In the genomic region with DNA sequence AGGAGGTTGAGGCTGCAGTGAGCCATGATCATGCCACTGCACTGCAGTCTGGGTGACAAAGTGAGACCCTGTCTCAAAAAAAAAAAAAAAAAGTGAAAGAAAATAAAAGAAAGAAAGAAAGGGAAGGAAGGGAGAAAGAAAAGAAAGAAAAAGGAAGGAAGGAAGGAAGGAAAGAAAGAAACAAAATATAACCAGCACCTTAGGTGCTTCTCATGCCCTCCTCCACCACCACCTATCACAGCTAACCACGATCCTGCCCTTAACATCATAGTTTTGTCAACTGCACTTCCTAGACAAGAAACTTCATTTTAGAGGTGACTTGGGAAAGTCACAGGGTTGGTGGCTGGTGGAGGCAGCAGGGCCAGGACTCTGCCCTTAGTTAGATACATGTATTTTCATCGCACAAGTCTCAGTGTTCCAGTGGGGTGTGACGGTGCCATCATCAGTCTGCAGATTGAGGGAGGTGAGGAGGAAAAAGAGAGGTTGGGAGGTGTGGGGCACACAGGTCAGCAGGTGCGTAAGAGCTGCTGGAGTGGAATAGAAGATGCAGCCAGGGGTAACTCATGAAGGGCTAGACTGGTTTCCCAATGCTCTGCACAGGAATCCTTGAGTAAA, we compare ENCODE assay signal across 14 cellular contexts. TPM values are rescaled to one million over a fixed set of nuclear protein-coding genes. Genes with fewer than 3 reads are reported as not detected.
A peak's percentile ranks its signal among the peaks of the same experiment; 100 is the strongest.
DNase-seq lines count a peak whose midpoint lies in the region; ATAC-seq, FAIRE-seq and TF ChIP-seq lines count a peak whose summit lies in the region.
"Had no signal": no experiment of that assay in that cellular context is flagged by ENCODE, and none has a peak within 500 bp of the region (broad histone marks: within the 10 kb centered on the region; RNA-seq: fewer than 3 reads in every experiment).

No MANE protein-coding gene starts in this region.

- peaks cover 5% of the 10 kb centered on the region for H3K36me3 Mint-ChIP-seq in T-helper 17 cell (ENCODE audit: low read depth)
- H3K36me3 Mint-ChIP-seq in effector memory CD8-positive, alpha-beta T cell (ENCODE audit: insufficient read depth), result peaks cover 74% of the 10 kb centered on the region

- H3K9me3 Mint-ChIP-seq in effector memory CD8-positive, alpha-beta T cell, result no peaks in the 10 kb centered on the region
- H3K9me3 Mint-ChIP-seq: mesothelial cell of epicardium had no signal

- no TSS peak for BruUV-seq in HepG2 (replicated peaks; lab: Mats Ljungman, UMichigan)

- TF ChIP-seq EP300 in HepG2 (IDR thresholded peaks at IDR 0.05; ENCODE audit: low read depth in 2 of 2, low read length in 2 of 2) (no peak), HepG2 (CRISPR knock-in tag; IDR thresholded peaks at IDR 0.05; ENCODE audit: borderline replicate concordance) (no peak)

- H3K27ac ChIP-seq in HepG2 (ENCODE audit: extremely low read length, insufficient read depth, low read length), result no peak overlapping the region
- H3K27ac ChIP-seq in right lobe of liver, result no peak overlapping the region
- no peak overlapping the region for H3K27ac ChIP-seq in upper lobe of right lung
- H3K27ac ChIP-seq: psoas muscle had no signal

- H3K36me3 ChIP-seq in HepG2 (replicated peaks in 1 of 2; ENCODE audit: control insufficient read depth in 1 of 2, insufficient read depth in 2 of 2, low read length in 2 of 2) (peaks cover 19 to 33% of the 10 kb centered on the region in 2 experiments), right lobe of liver (peaks cover 0 to 20% (median 10%) of the 10 kb centered on the region in 4 donors), upper lobe of right lung (peaks cover 22% of the 10 kb centered on the region)

- H3K4me1 Mint-ChIP-seq in T-helper 17 cell, result peaks cover 76% of the 10 kb centered on the region
- H3K4me1 Mint-ChIP-seq in effector memory CD8-positive, alpha-beta T cell (ENCODE audit: low read depth in 2 of 2), result peaks cover 72 to 88% of the 10 kb centered on the region in 2 donors

- H3K4me1 ChIP-seq in HepG2 (ENCODE audit: insufficient read depth, low read length) (peaks cover 28% of the 10 kb centered on the region), right lobe of liver (no peaks in the 10 kb centered on the region), upper lobe of right lung (peaks cover 21% of the 10 kb centered on the region)
- H3K4me1 ChIP-seq: psoas muscle had no signal

- H3K27me3 ChIP-seq in HepG2 (ENCODE audit: control insufficient read depth in 1 of 2, insufficient read depth in 2 of 2, low read length in 2 of 2) (no peaks in the 10 kb centered on the region), right lobe of liver (no peaks in the 10 kb centered on the region), upper lobe of right lung (no peaks in the 10 kb centered on the region)

- no peaks in the 10 kb centered on the region for H3K79me2 ChIP-seq in HepG2 (ENCODE audit: insufficient read depth, low read length)

- no peak overlapping the region for H3K4me2 ChIP-seq in HepG2 (ENCODE audit: low read depth, low read length)

- H3K4me3 ChIP-seq in HepG2 (replicated peaks in 1 of 3; ENCODE audit: insufficient read depth in 1 of 3, low read depth in 2 of 3, low read length in 3 of 3), result no peak overlapping the region
- no peak overlapping the region for H3K4me3 ChIP-seq in right lobe of liver
- no peak overlapping the region for H3K4me3 ChIP-seq in upper lobe of right lung
- H3K4me3 ChIP-seq: psoas muscle had no signal

- in situ Hi-C loops in HepG2 (cut with HindIII; ENCODE audit: extremely low pct_ligation_motif_present, low pct_unique_long_range_greater_than_20kb), result no loop called here

- POLR2A ChIA-PET in HepG2 (lab: Yijun Ruan, JAX), result interaction anchor here (0.7 to 5.3 kb wide), 5 partner anchors 10 to 75 kb away, joined by 3 to 26 read pairs (median 11); partner anchors contain the start of genes RNF43 and SUPT4H1

- peak overlapping the region; percentile 100 for H3K27ac Mint-ChIP-seq in T-helper 17 cell
- peak overlapping the region; percentile 95 to 98 for H3K27ac Mint-ChIP-seq in effector memory CD8-positive, alpha-beta T cell
- H3K27ac Mint-ChIP-seq: mesothelial cell of epicardium had no signal

- no peak overlapping the region for H3K9ac ChIP-seq in HepG2 (ENCODE audit: insufficient read depth, low read depth, low read length)

- TF ChIP-seq POLR2A in HepG2 (IDR thresholded peaks at IDR 0.05; ENCODE audit: insufficient read depth in 1 of 2, low read depth in 2 of 2, low read length in 2 of 2) (no peak), right lobe of liver (IDR thresholded peaks at IDR 0.05) (no peak)

- no peak for FAIRE-seq in HepG2 (lab: Jason Lieb, UNC)

- DNase-seq in HepG2 (ENCODE audit: low spot score), result no peak
- no peak for DNase-seq in right lobe of liver
- no peak for DNase-seq in T-helper 17 cell
- DNase-seq in effector memory CD8-positive, alpha-beta T cell, result no peak
- peak; percentile 27 for DNase-seq in upper lobe of right lung
- DNase-seq in NCI-H226, result no peak
- no peak for DNase-seq in GM03348 (ENCODE audit: low spot score)
- DNase-seq: HCEC 1CT; NCI-H2081; psoas muscle; stimulated activated CD4-positive, alpha-beta T cell treated with anti-CD3 and anti-CD28 coated beads, Interleukin-1b, Interleukin-23, amount 100 ng/mL, for 48 hours had no signal

- no peak for TF ChIP-seq RAD21 in HepG2 (CRISPR knock-in tag; IDR thresholded peaks at IDR 0.05)

- 95% methylated on average over 4 of the region's 4 CpGs for WGBS in HepG2 (ENCODE audit: low lambda C conversion rate)
- WGBS in right lobe of liver (ENCODE audit: insufficient coverage, low coverage, low lambda C conversion rate, missing lambda C conversion rate), result 60% methylated on average over 4 of the region's 4 CpGs

- ATAC-seq in HepG2 (no peak), right lobe of liver (no peak), T-helper 17 cell (no peak), upper lobe of right lung (no peak), GM21619 (IDR thresholded peaks at IDR 0.05; ENCODE audit: unreplicated experiment) (no peak)
- ATAC-seq in effector memory CD8-positive, alpha-beta T cell (replicated peaks), result no peak
- ATAC-seq: psoas muscle, SK-N-SH treated with all-trans-retinoic acid at 6 μM for 48 hours had no signal

- intact Hi-C loops in HepG2 (cut with micrococcal nuclease; ENCODE audit: unreplicated experiment) (no loop called here), right lobe of liver (cut with DNase I) (no loop called here), upper lobe of right lung (cut with DNase I) (no loop called here)

- H4K20me1 ChIP-seq in HepG2 (ENCODE audit: insufficient read depth, low read length), result no peaks in the 10 kb centered on the region

- H3K9me3 ChIP-seq in HepG2 (ENCODE audit: low read length) (no peaks in the 10 kb centered on the region), right lobe of liver (no peaks in the 10 kb centered on the region), T-helper 17 cell (ENCODE audit: control insufficient read depth, low read length, poor library complexity, severe bottlenecking) (no peaks in the 10 kb centered on the region), upper lobe of right lung (no peaks in the 10 kb centered on the region)
- H3K9me3 ChIP-seq: psoas muscle had no signal

- peak overlapping the region; percentile 93 for H3K4me3 Mint-ChIP-seq in T-helper 17 cell
- peak overlapping the region; percentile 90 to 100 for H3K4me3 Mint-ChIP-seq in effector memory CD8-positive, alpha-beta T cell
- H3K4me3 Mint-ChIP-seq: mesothelial cell of epicardium had no signal

- CTCF ChIA-PET in HepG2 (lab: Yijun Ruan, JAX; ENCODE audit: low intra/inter-chr PET ratio, low total read pairs), result no interaction called here

- H2AFZ ChIP-seq in HepG2 (ENCODE audit: low read length), result no peak overlapping the region

- H3K27me3 Mint-ChIP-seq in T-helper 17 cell, result no peaks in the 10 kb centered on the region
- no peaks in the 10 kb centered on the region for H3K27me3 Mint-ChIP-seq in effector memory CD8-positive, alpha-beta T cell

- TF ChIP-seq CTCF in HepG2 (CRISPR knock-in tag; IDR thresholded peaks at IDR 0.05) (no peak), right lobe of liver (IDR thresholded peaks at IDR 0.05) (no peak), upper lobe of right lung (IDR thresholded peaks at IDR 0.05) (no peak)

RNA-seq across cellular contexts. Expression of gene SUPT4H1, which starts 10.0 kb away (rescaled TPM):
- total RNA-seq in HepG2 (2016; rRNA removed; fragmentation: Illumina TruSeq; extraction: Trizol), result 155 and 252 TPM in 2 replicates
- 72.2 and 76.4 TPM in 2 replicates for total RNA-seq in HepG2 (2016; cell fraction: cytosol; rRNA removed; fragmentation: Illumina TruSeq; extraction: Trizol; ENCODE audit: low read depth)
- total RNA-seq in HepG2 (2016; cell fraction: insoluble cytoplasmic fraction; rRNA removed; fragmentation: Illumina TruSeq; extraction: Trizol), result 169 and 290 TPM in 2 replicates
- 130 and 134 TPM in 2 replicates for total RNA-seq in HepG2 (2016; cell fraction: membrane; rRNA removed; fragmentation: Illumina TruSeq; extraction: Trizol)
- 74.4 and 75.7 TPM in 2 replicates for total RNA-seq in HepG2 (2016; cell fraction: nucleus; rRNA removed; fragmentation: Illumina TruSeq; extraction: Trizol)
- 231 and 244 TPM in 2 replicates for polyA plus RNA-seq in HepG2 (2011; rRNA removed)
- 148 and 229 TPM in 2 replicates for polyA plus RNA-seq in HepG2 (2011; cell fraction: cytosol; rRNA removed)
- 65.5 and 71.0 TPM in 2 replicates for polyA plus RNA-seq in HepG2 (2011; cell fraction: nucleus; rRNA removed)
- 227 and 249 TPM in 2 replicates for polyA plus RNA-seq in HepG2 (2012)
- polyA plus RNA-seq in HepG2 (2016; cell fraction: cytosol; fragmentation: Illumina TruSeq; extraction: Trizol; ENCODE audit: low read depth), result 105 and 107 TPM in 2 replicates
- polyA plus RNA-seq in HepG2 (2016; cell fraction: insoluble cytoplasmic fraction; fragmentation: Illumina TruSeq; extraction: Trizol; ENCODE audit: low read depth), result 309 and 341 TPM in 2 replicates
- 144 and 156 TPM in 2 replicates for polyA plus RNA-seq in HepG2 (2016; cell fraction: membrane; fragmentation: Illumina TruSeq; extraction: Trizol; ENCODE audit: low read depth)
- 164 and 191 TPM in 2 replicates for polyA plus RNA-seq in HepG2 (2016; cell fraction: nucleus; fragmentation: Illumina TruSeq; extraction: Trizol; ENCODE audit: insufficient read depth, low read depth)
- polyA minus RNA-seq in HepG2 (2011; rRNA and poly(A)+ RNA removed; ENCODE audit: low replicate concordance), result 68.7 and 109 TPM in 2 replicates
- 45.1 and 56.8 TPM in 2 replicates for polyA minus RNA-seq in HepG2 (2011; cell fraction: cytosol; rRNA and poly(A)+ RNA removed)
- polyA minus RNA-seq in HepG2 (2011; cell fraction: nucleus; rRNA and poly(A)+ RNA removed), result 51.9 and 61.5 TPM in 2 replicates
- total RNA-seq in right lobe of liver, result 10 to 100 TPM; 24.8 to 50.9 (median 37.0) TPM
- 10 to 100 TPM; 41.3 to 50.6 TPM for total RNA-seq in T-helper 17 cell
- total RNA-seq in upper lobe of right lung, result 82.4 TPM

RNA-seq across cellular contexts. Expression of gene TSPOAP1, which starts 13.4 kb away (rescaled TPM):
- not detected in 2 replicates for total RNA-seq in HepG2 (2016; rRNA removed; fragmentation: Illumina TruSeq; extraction: Trizol)
- total RNA-seq in HepG2 (2016; cell fraction: cytosol; rRNA removed; fragmentation: Illumina TruSeq; extraction: Trizol; ENCODE audit: low read depth), result not detected in 2 replicates
- not detected in 2 replicates for total RNA-seq in HepG2 (2016; cell fraction: insoluble cytoplasmic fraction; rRNA removed; fragmentation: Illumina TruSeq; extraction: Trizol)
- not detected in 2 replicates for total RNA-seq in HepG2 (2016; cell fraction: membrane; rRNA removed; fragmentation: Illumina TruSeq; extraction: Trizol)
- not detected in 2 replicates for total RNA-seq in HepG2 (2016; cell fraction: nucleus; rRNA removed; fragmentation: Illumina TruSeq; extraction: Trizol)
- polyA plus RNA-seq in HepG2 (2011; rRNA removed), result 0.25 TPM in 1 of 2 replicates, not detected in the other
- polyA plus RNA-seq in HepG2 (2011; cell fraction: cytosol; rRNA removed), result 0.03 TPM in 1 of 2 replicates, not detected in the other
- polyA plus RNA-seq in HepG2 (2011; cell fraction: nucleus; rRNA removed), result 0.09 and 0.50 TPM in 2 replicates
- polyA plus RNA-seq in HepG2 (2012), result 0.03 TPM in 1 of 2 replicates, not detected in the other
- not detected in 2 replicates for polyA plus RNA-seq in HepG2 (2016; cell fraction: cytosol; fragmentation: Illumina TruSeq; extraction: Trizol; ENCODE audit: low read depth)
- polyA plus RNA-seq in HepG2 (2016; cell fraction: insoluble cytoplasmic fraction; fragmentation: Illumina TruSeq; extraction: Trizol; ENCODE audit: low read depth), result not detected in 2 replicates
- not detected in 2 replicates for polyA plus RNA-seq in HepG2 (2016; cell fraction: membrane; fragmentation: Illumina TruSeq; extraction: Trizol; ENCODE audit: low read depth)
- not detected in 2 replicates for polyA plus RNA-seq in HepG2 (2016; cell fraction: nucleus; fragmentation: Illumina TruSeq; extraction: Trizol; ENCODE audit: insufficient read depth, low read depth)
- polyA minus RNA-seq in HepG2 (2011; rRNA and poly(A)+ RNA removed; ENCODE audit: low replicate concordance), result 0.26 TPM in 1 of 2 replicates, not detected in the other
- polyA minus RNA-seq in HepG2 (2011; cell fraction: cytosol; rRNA and poly(A)+ RNA removed), result not detected in 2 replicates
- polyA minus RNA-seq in HepG2 (2011; cell fraction: nucleus; rRNA and poly(A)+ RNA removed), result under 0.01 TPM in 1 of 2 replicates, not detected in the other
- 1 to 10 TPM in 5 of 6 experiments, under 1 TPM in 1; 0.87 to 8.3 (median 3.8) TPM for total RNA-seq in right lobe of liver
- 10 to 100 TPM; 30.5 to 32.8 TPM for total RNA-seq in T-helper 17 cell
- total RNA-seq in upper lobe of right lung, result 21.0 TPM
